ENCODE assay signal across 24 cellular contexts in genomic region chr6:144359783-144360182, GRCh38.
"Had no signal": no experiment of that assay in that cellular context is flagged by ENCODE, and none has a peak within 500 bp of the region (broad histone marks: within the 10 kb centered on the region; RNA-seq: fewer than 3 reads in every experiment).

No MANE protein-coding gene starts in this region.

- H3K4me3 Mint-ChIP-seq: activated naive CD8-positive, alpha-beta T cell; brain; stimulated activated naive B cell treated with anti-CD40 and anti-IgM and Interleukin-4, amounts not matched to agents 10 μg/mL and 1 μg/mL and 100 μg/mL, for 72 hours; T-cell; T-helper 2 cell treated with Interferon-gamma antibody and Interleukin-4, amounts not matched to agents 5 μg/mL and 100 μg/mL, for 36 hours had no signal

- H3K27me3 Mint-ChIP-seq: activated naive CD8-positive, alpha-beta T cell; brain; stimulated activated naive B cell treated with anti-CD40 and anti-IgM and Interleukin-4, amounts not matched to agents 10 μg/mL and 1 μg/mL and 100 μg/mL, for 72 hours; T-cell had no signal

- H3K27ac Mint-ChIP-seq: activated naive CD8-positive, alpha-beta T cell; brain; stimulated activated naive B cell treated with anti-CD40 and anti-IgM and Interleukin-4, amounts not matched to agents 10 μg/mL and 1 μg/mL and 100 μg/mL, for 72 hours; T-helper 2 cell treated with Interferon-gamma antibody and Interleukin-4, amounts not matched to agents 5 μg/mL and 100 μg/mL, for 36 hours had no signal

- H3K27me3 ChIP-seq: ascending aorta, cardiac muscle cell, gastroesophageal sphincter, pancreas had no signal

- H3K4me3 ChIP-seq: ascending aorta, cardiac muscle cell, coronary artery, gastroesophageal sphincter, pancreas, psoas muscle, smooth muscle cell, thoracic aorta had no signal

- H3K36me3 Mint-ChIP-seq: brain had no signal

- ATAC-seq: gastroesophageal sphincter; left colon; psoas muscle; stimulated activated naive B cell treated with anti-CD40 and anti-IgM and Interleukin-4, amounts not matched to agents 10 μg/mL and 1 μg/mL and 100 μg/mL, for 72 hours had no signal

- DNase-seq: activated CD4-positive, alpha-beta T cell treated with anti-CD3 and anti-CD28 coated beads for 48 hours; activated CD4-positive, alpha-beta T cell treated with anti-CD3 and anti-CD28 coated beads, Interleukin-2, amount 50 U/mL, for 48 hours; activated CD8-positive, alpha-beta memory T cell treated with anti-CD3 and anti-CD28 coated beads for 24 hours; head of caudate nucleus; hippocampal formation; kidney; left colon; mammary epithelial cell; pancreas; psoas muscle; stimulated activated CD4-positive, alpha-beta T cell treated with anti-CD3 and anti-CD28 coated beads, Interleukin-1b, Interleukin-23, amount 100 ng/mL, for 48 hours; stimulated activated CD4-positive, alpha-beta T cell treated with anti-CD3 and anti-CD28 coated beads, Interleukin-4, amount 100 ng/mL, for 4 hours; stimulated activated CD8-positive, alpha-beta memory T cell treated with anti-CD3 and anti-CD28 coated beads, Interleukin-4, amount 100 ng/mL, for 48 hours; stimulated activated naive B cell treated with anti-CD40 and anti-IgM and Interleukin-4, amounts not matched to agents 10 μg/mL and 1 μg/mL and 100 μg/mL, for 72 hours; T-cell had no signal

- H3K9me3 Mint-ChIP-seq: brain; stimulated activated naive B cell treated with anti-CD40 and anti-IgM and Interleukin-4, amounts not matched to agents 10 μg/mL and 1 μg/mL and 100 μg/mL, for 72 hours; T-cell; T-helper 2 cell treated with Interferon-gamma antibody and Interleukin-4, amounts not matched to agents 5 μg/mL and 100 μg/mL, for 36 hours had no signal

- H3K36me3 ChIP-seq: ascending aorta, cardiac muscle cell, gastroesophageal sphincter, pancreas, thoracic aorta had no signal
